In genomic region chr19:52148256-52148655, GRCh38 we compare ENCODE assay signal across 1 cellular context.
TF ChIP-seq lines count a peak whose summit lies in the region.

No MANE protein-coding gene starts in this region.

TF ChIP-seq in WTC11, 78 proteins besides CTCF, POLR2A, EP300 and RAD21 (continued from another document):
- no peak for TF ChIP-seq STAT6 (CRISPR knock-in tag; conservative IDR thresholded peaks at IDR 0.05; ENCODE audit: low read depth)
- no peak for TF ChIP-seq FOXP4 (CRISPR knock-in tag; IDR thresholded peaks at IDR 0.05)
- TF ChIP-seq HMGXB4 (CRISPR knock-in tag; IDR thresholded peaks at IDR 0.05), result no peak
